9 cellular contexts compared by ENCODE assay signal in genomic region chr2:217248312-217248935, GRCh38.
DNase-seq lines count a peak whose midpoint lies in the region; ATAC-seq and TF ChIP-seq lines count a peak whose summit lies in the region.
"Had no signal": no experiment of that assay in that cellular context is flagged by ENCODE, and none has a peak within 500 bp of the region (broad histone marks: within the 10 kb centered on the region; RNA-seq: fewer than 3 reads in every experiment).

No MANE protein-coding gene starts in this region.

- peak; percentile 96 for ATAC-seq in HG03378 (IDR thresholded peaks at IDR 0.05; ENCODE audit: unreplicated experiment)

- H3K36me3 ChIP-seq in SJCRH30 (no peaks in the 10 kb centered on the region), cardiac muscle cell (no peaks in the 10 kb centered on the region)
- H3K36me3 ChIP-seq: neutrophil had no signal

- DNase-seq in SIG-M5 treated with dmso at 0.1 percent for 504 hours (lab: John Stamatoyannopoulos, UW; ENCODE audit: unreplicated experiment) (peak; percentile 55), SIG-M5 (lab: John Stamatoyannopoulos, UW) (no peak), SJCRH30 (peak; percentile 94 to 97), cardiac muscle cell (ENCODE audit: low read depth in 1 of 2, low spot score in 1 of 2) (peak; percentile 66 to 84), retina (peak; percentile 63), mesenteric fat pad (ENCODE audit: low spot score) (no peak), NCI-H1930 (lab: John Stamatoyannopoulos, UW) (no peak)

- peaks cover 15% of the 10 kb centered on the region for H3K4me1 ChIP-seq in SJCRH30
- peaks cover 36% of the 10 kb centered on the region for H3K4me1 ChIP-seq in cardiac muscle cell (ENCODE audit: low read depth)

- H3K27ac ChIP-seq in SJCRH30 (peak overlapping the region; percentile 51; the same call in 1 of the 2 replicates), cardiac muscle cell (no peak overlapping the region)
- H3K27ac ChIP-seq: neutrophil had no signal

- peak overlapping the region; percentile 35 for H3K4me3 ChIP-seq in SJCRH30
- H3K4me3 ChIP-seq in cardiac muscle cell: no peak overlapping the region

- H3K27me3 ChIP-seq in SJCRH30 (no peaks in the 10 kb centered on the region), cardiac muscle cell (no peaks in the 10 kb centered on the region)

- H3K9me3 ChIP-seq in SJCRH30 (replicated peaks) (no peaks in the 10 kb centered on the region), cardiac muscle cell (ENCODE audit: low read depth) (no peaks in the 10 kb centered on the region)
- H3K9me3 ChIP-seq: neutrophil had no signal

- TF ChIP-seq CTCF in cardiac muscle cell (IDR thresholded peaks at IDR 0.05; ENCODE audit: low read depth, low read length): no peak

Comparison
In these comparisons a context has a peak if more than half of its experiments do, and no peak if none do; other contexts are left out.
1. DNase-seq: peak in SIG-M5 treated with dmso at 0.1 percent for 504 hours (single experiment), SJCRH30 (2 of 2), cardiac muscle cell (2 of 2) and retina (single experiment); none in SIG-M5 (single experiment), mesenteric fat pad (single experiment) and NCI-H1930 (0 of 2).